Comparison of ENCODE assay signal across 1 cellular context in the genomic region with DNA sequence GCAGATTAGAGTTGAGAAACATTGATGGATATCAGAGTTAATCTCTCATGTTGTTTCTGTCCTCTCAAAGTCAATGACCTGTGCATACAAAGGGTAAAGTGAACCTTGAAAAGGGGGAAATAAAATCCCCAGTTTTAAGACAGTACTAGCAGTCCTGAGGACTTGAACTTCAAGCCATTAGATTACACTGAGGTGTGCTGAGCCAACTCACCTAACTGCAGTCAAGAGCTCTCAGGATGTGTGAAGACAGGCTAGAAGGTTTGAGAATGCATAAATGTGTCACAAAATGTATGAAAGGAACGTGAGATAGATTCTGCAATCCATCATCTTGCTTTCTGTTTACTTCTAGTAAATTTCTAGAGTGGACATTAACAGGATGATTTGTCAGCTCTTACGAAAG.
TF ChIP-seq lines count a peak whose summit lies in the region.

No MANE protein-coding gene starts in this region.

TF ChIP-seq in SK-N-SH, 30 proteins besides CTCF, POLR2A, EP300 and RAD21 (continued from another document):
- TF ChIP-seq RXRA (IDR thresholded peaks at IDR 0.05; ENCODE audit: borderline replicate concordance, low read depth) (no peak), ELF1 (IDR thresholded peaks at IDR 0.05) (no peak), FOXJ3 (CRISPR knock-in tag; IDR thresholded peaks at IDR 0.05) (no peak), YY1 (IDR thresholded peaks at IDR 0.05; ENCODE audit: low read depth) (no peak), TCF12 (IDR thresholded peaks at IDR 0.05) (no peak), NFIC (IDR thresholded peaks at IDR 0.05; ENCODE audit: borderline replicate concordance) (no peak), POLR2AphosphoS5 (IDR thresholded peaks at IDR 0.05; ENCODE audit: low read depth, low read length) (no peak), GABPA (IDR thresholded peaks at IDR 0.05; ENCODE audit: low read depth) (no peak), TEAD4 (IDR thresholded peaks at IDR 0.05; ENCODE audit: borderline replicate concordance, insufficient read depth) (no peak), SIN3A (IDR thresholded peaks at IDR 0.05; ENCODE audit: borderline replicate concordance, low read depth, low read length) (no peak)
- TF ChIP-seq, protein P1, sequence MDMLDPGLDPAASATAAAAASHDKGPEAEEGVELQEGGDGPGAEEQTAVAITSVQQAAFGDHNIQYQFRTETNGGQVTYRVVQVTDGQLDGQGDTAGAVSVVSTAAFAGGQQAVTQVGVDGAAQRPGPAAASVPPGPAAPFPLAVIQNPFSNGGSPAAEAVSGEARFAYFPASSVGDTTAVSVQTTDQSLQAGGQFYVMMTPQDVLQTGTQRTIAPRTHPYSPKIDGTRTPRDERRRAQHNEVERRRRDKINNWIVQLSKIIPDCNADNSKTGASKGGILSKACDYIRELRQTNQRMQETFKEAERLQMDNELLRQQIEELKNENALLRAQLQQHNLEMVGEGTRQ (IDR thresholded peaks at IDR 0.05; ENCODE audit: borderline replicate concordance, low read depth, low read length): no peak
- TF ChIP-seq, protein P2, sequence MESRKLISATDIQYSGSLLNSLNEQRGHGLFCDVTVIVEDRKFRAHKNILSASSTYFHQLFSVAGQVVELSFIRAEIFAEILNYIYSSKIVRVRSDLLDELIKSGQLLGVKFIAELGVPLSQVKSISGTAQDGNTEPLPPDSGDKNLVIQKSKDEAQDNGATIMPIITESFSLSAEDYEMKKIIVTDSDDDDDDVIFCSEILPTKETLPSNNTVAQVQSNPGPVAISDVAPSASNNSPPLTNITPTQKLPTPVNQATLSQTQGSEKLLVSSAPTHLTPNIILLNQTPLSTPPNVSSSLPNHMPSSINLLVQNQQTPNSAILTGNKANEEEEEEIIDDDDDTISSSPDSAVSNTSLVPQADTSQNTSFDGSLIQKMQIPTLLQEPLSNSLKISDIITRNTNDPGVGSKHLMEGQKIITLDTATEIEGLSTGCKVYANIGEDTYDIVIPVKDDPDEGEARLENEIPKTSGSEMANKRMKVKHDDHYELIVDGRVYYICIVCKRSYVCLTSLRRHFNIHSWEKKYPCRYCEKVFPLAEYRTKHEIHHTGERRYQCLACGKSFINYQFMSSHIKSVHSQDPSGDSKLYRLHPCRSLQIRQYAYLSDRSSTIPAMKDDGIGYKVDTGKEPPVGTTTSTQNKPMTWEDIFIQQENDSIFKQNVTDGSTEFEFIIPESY (IDR thresholded peaks at IDR 0.05; ENCODE audit: borderline replicate concordance, low read depth): no peak
